Comparison of ENCODE assay signal across 1 cellular context in genomic region chr1:160705176-160705745, GRCh38.
TF ChIP-seq lines count a peak whose summit lies in the region.

No MANE protein-coding gene starts in this region.

TF ChIP-seq in WTC11, 78 proteins besides CTCF, POLR2A, EP300 and RAD21 (continued from another document):
- no peak for TF ChIP-seq ZNF425 (CRISPR knock-in tag; conservative IDR thresholded peaks at IDR 0.05)
- no peak for TF ChIP-seq FOXP4 (CRISPR knock-in tag; IDR thresholded peaks at IDR 0.05)
- no peak for TF ChIP-seq EMX1 (CRISPR knock-in tag; IDR thresholded peaks at IDR 0.05)
- no peak for TF ChIP-seq TEAD1 (CRISPR knock-in tag; IDR thresholded peaks at IDR 0.05)
- TF ChIP-seq OVOL2 (CRISPR knock-in tag; IDR thresholded peaks at IDR 0.05; ENCODE audit: borderline replicate concordance) = no peak
- TF ChIP-seq IRF2 (CRISPR knock-in tag; IDR thresholded peaks at IDR 0.05; ENCODE audit: borderline replicate concordance, low read depth) = no peak
- TF ChIP-seq, protein P1, sequence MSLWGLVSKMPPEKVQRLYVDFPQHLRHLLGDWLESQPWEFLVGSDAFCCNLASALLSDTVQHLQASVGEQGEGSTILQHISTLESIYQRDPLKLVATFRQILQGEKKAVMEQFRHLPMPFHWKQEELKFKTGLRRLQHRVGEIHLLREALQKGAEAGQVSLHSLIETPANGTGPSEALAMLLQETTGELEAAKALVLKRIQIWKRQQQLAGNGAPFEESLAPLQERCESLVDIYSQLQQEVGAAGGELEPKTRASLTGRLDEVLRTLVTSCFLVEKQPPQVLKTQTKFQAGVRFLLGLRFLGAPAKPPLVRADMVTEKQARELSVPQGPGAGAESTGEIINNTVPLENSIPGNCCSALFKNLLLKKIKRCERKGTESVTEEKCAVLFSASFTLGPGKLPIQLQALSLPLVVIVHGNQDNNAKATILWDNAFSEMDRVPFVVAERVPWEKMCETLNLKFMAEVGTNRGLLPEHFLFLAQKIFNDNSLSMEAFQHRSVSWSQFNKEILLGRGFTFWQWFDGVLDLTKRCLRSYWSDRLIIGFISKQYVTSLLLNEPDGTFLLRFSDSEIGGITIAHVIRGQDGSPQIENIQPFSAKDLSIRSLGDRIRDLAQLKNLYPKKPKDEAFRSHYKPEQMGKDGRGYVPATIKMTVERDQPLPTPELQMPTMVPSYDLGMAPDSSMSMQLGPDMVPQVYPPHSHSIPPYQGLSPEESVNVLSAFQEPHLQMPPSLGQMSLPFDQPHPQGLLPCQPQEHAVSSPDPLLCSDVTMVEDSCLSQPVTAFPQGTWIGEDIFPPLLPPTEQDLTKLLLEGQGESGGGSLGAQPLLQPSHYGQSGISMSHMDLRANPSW (CRISPR knock-in tag; conservative IDR thresholded peaks at IDR 0.05; ENCODE audit: low read depth) = no peak
- no peak for TF ChIP-seq HMGA2 (CRISPR knock-in tag; IDR thresholded peaks at IDR 0.05)
- TF ChIP-seq ZNF263 (CRISPR knock-in tag; IDR thresholded peaks at IDR 0.05; ENCODE audit: low read depth) = no peak
- no peak for TF ChIP-seq ZSCAN18 (CRISPR knock-in tag; IDR thresholded peaks at IDR 0.05)
- no peak for TF ChIP-seq GTF2I (CRISPR knock-in tag; conservative IDR thresholded peaks at IDR 0.05)
- TF ChIP-seq, protein P2, sequence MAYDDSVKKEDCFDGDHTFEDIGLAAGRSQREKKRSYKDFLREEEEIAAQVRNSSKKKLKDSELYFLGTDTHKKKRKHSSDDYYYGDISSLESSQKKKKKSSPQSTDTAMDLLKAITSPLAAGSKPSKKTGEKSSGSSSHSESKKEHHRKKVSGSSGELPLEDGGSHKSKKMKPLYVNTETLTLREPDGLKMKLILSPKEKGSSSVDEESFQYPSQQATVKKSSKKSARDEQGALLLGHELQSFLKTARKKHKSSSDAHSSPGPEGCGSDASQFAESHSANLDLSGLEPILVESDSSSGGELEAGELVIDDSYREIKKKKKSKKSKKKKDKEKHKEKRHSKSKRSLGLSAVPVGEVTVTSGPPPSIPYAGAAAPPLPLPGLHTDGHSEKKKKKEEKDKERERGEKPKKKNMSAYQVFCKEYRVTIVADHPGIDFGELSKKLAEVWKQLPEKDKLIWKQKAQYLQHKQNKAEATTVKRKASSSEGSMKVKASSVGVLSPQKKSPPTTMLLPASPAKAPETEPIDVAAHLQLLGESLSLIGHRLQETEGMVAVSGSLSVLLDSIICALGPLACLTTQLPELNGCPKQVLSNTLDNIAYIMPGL (CRISPR knock-in tag; IDR thresholded peaks at IDR 0.05) = no peak
- TF ChIP-seq NFYB (CRISPR knock-in tag; conservative IDR thresholded peaks at IDR 0.05; ENCODE audit: low read depth) = no peak
- no peak for TF ChIP-seq NFATC4 (CRISPR knock-in tag; IDR thresholded peaks at IDR 0.05)
- no peak for TF ChIP-seq ZBTB43 (CRISPR knock-in tag; IDR thresholded peaks at IDR 0.05)
- no peak for TF ChIP-seq TEAD4 (CRISPR knock-in tag; IDR thresholded peaks at IDR 0.05)
